8 cellular contexts compared by ENCODE assay signal in genomic region chr1:209248649-209249279, GRCh38.
DNase-seq lines count a peak whose midpoint lies in the region; ATAC-seq and TF ChIP-seq lines count a peak whose summit lies in the region.

No MANE protein-coding gene starts in this region.

- ATAC-seq in GM19467 (IDR thresholded peaks at IDR 0.05; ENCODE audit: unreplicated experiment) (peak; percentile 83), HG03565 (IDR thresholded peaks at IDR 0.05; ENCODE audit: unreplicated experiment) (peak; percentile 84), HG02938 (IDR thresholded peaks at IDR 0.05; ENCODE audit: unreplicated experiment) (no peak)

- H3K4me3 ChIP-seq in fibroblast of pulmonary artery (replicated peaks; ENCODE audit: low read depth, low read length): no peak overlapping the region

- peak; percentile 81 for DNase-seq in DMS53 treated with DMSO at 0.1 percent for 48 hours (lab: John Stamatoyannopoulos, UW; ENCODE audit: unreplicated experiment)
- peak; percentile 87 for DNase-seq in NCI-H510A treated with DMSO at 0.1 percent for 48 hours (lab: John Stamatoyannopoulos, UW)
- DNase-seq in activated CD8-positive, alpha-beta memory T cell treated with anti-CD3 and anti-CD28 coated beads for 24 hours: peak; percentile 61
- peak; percentile 72 for DNase-seq in fibroblast of pulmonary artery (ENCODE audit: low read depth)
- DNase-seq in non-pigmented ciliary epithelial cell (ENCODE audit: low read depth): peak; percentile 35

- peak; percentile 95 for TF ChIP-seq CTCF in fibroblast of pulmonary artery (IDR thresholded peaks at IDR 0.05; ENCODE audit: low read length, missing control alignments)

Comparison
In these comparisons a context has a peak if more than half of its experiments do, and no peak if none do; other contexts are left out.
1. DNase-seq: peak in every context shown above with its lines; median percentile 87 in NCI-H510A treated with DMSO at 0.1 percent for 48 hours; 81 in DMS53 treated with DMSO at 0.1 percent for 48 hours; 72 in fibroblast of pulmonary artery; 61 in activated CD8-positive, alpha-beta memory T cell treated with anti-CD3 and anti-CD28 coated beads for 24 hours; 35 in non-pigmented ciliary epithelial cell.